In the genomic region with DNA sequence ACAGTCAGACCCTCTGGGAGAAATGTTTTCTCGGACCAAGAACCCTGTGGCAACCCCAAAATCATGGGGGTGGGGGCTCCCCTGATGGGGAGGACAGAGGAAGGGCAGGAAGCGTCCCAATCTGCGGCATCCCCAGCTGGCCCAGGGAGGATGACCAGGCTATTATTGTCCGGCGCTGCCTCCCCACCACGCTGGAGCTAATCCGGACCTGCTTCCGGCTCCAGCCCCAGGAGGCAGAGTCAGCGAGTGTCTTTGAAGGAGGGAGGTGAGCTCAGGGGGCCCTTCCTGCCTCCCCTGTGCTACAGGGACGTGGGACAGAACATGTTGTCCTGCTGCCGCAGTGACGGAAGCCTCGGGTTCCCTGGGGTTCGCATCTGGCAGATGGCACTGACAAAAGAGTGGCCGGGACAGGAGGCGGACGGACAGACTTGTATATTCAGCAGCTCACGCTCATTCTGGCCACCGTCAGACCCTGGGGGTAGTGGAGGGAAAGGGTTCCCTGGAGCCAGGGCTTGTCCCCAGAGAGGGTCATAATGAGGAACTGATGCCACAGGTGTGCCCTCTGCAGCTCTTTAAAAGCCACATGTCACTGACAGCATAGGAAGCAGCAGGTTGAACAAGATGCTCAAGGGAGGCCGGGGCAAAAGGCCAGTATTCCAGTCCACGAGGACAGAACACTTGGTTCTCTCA, we compare ENCODE assay signal across 13 cellular contexts. TPM values are rescaled to one million over a fixed set of nuclear protein-coding genes. Genes with fewer than 3 reads are reported as not detected.
DNase-seq lines count a peak whose midpoint lies in the region; ATAC-seq and TF ChIP-seq lines count a peak whose summit lies in the region.
"Had no signal": no experiment of that assay in that cellular context is flagged by ENCODE, and none has a peak within 500 bp of the region (broad histone marks: within the 10 kb centered on the region; RNA-seq: fewer than 3 reads in every experiment).

No MANE protein-coding gene starts in this region.

- peak overlapping the region; percentile 44 to 67 (median 57); a peak in 3 of 7 replicates for H3K27ac Mint-ChIP-seq in H9
- H3K27ac Mint-ChIP-seq: activated CD4-positive, alpha-beta T cell treated with anti-CD3 and anti-CD28 coated beads, Interleukin-2, amount 10 ng/mL, durations not matched to agents 24 days and 14 days; CD8-positive, alpha-beta T cell had no signal

- H2BK12ac ChIP-seq in H9 (ENCODE audit: insufficient read length, low read depth, low read length): no peak overlapping the region

- no peak overlapping the region for H4K8ac ChIP-seq in H9 (replicated peaks; ENCODE audit: insufficient read length, low read depth, low read length)

- peaks cover 0 to 8% (median 0%) of the 10 kb centered on the region in 3 experiments; a peak in 3 of 7 replicates for H3K36me3 Mint-ChIP-seq in H9 (ENCODE audit: insufficient read depth in 1 of 3, low read depth in 3 of 3)

- no peaks in the 10 kb centered on the region for H3K36me3 ChIP-seq in lower lobe of right lung

- no peaks in the 10 kb centered on the region for H3K27me3 ChIP-seq in H9 (ENCODE audit: insufficient read depth, low read length)
- no peaks in the 10 kb centered on the region for H3K27me3 ChIP-seq in lower lobe of right lung (ENCODE audit: low read depth)

- no peak overlapping the region for H3K4me2 ChIP-seq in H9 (ENCODE audit: insufficient read depth, insufficient read length, low read length)

- ATAC-seq in lower lobe of right lung: peak; percentile 34 to 47
- ATAC-seq: CD8-positive, alpha-beta T cell; stimulated activated naive CD8-positive, alpha-beta T cell treated with anti-CD3 and anti-CD28 coated beads, Interleukin-15, Interleukin-2, amounts not matched to agents 100 U/mL and 50 U/mL, for 24 hours had no signal

- no peaks in the 10 kb centered on the region for H3K79me1 ChIP-seq in H9 (ENCODE audit: insufficient read depth, low read depth, low read length, poor library complexity, severe bottlenecking)

- H3K27ac ChIP-seq in H9 (ENCODE audit: insufficient read length, low read depth, low read length) (no peak overlapping the region), cingulate gyrus (ENCODE audit: low read depth, low read length) (peak overlapping the region; percentile 72), lower lobe of right lung (peak overlapping the region; percentile 60), substantia nigra (ENCODE audit: low read depth, low read length, poor library complexity, severe bottlenecking) (peak overlapping the region; percentile 64)

- peaks cover 3% of the 10 kb centered on the region for H3K27me3 Mint-ChIP-seq in H9 (ENCODE audit: low read depth)

- no peak overlapping the region for H3K4ac ChIP-seq in H9 (ENCODE audit: low read depth, low read length)

- no CpG with 5 or more reads among the region's 21 CpGs for WGBS in H9 (ENCODE audit: extremely low coverage, insufficient read length, low lambda C conversion rate)

- H2AK5ac ChIP-seq in H9 (ENCODE audit: insufficient read length, low read length): no peak overlapping the region

- no peak overlapping the region for H2BK5ac ChIP-seq in H9 (ENCODE audit: insufficient read length, low read length)

- H3K23me2 ChIP-seq in H9 (ENCODE audit: insufficient read length, low read depth, low read length, poor library complexity, severe bottlenecking): peaks cover 1% of the 10 kb centered on the region

- no peak overlapping the region for H3T11ph ChIP-seq in H9 (ENCODE audit: low read length)

- no peaks in the 10 kb centered on the region for H4K20me1 ChIP-seq in H9 (ENCODE audit: control insufficient read depth, insufficient read depth, insufficient read length)

- H3K18ac ChIP-seq in H9 (ENCODE audit: insufficient read length, low read depth, low read length): no peak overlapping the region

- H2BK120ac ChIP-seq in H9 (ENCODE audit: low read depth, low read length, poor library complexity, severe bottlenecking): no peak overlapping the region

- no peak for DNase-seq in H9
- no peak for DNase-seq in lower lobe of right lung
- peak in 26 of 49 donors; percentile 18 to 72 (median 38) for DNase-seq in substantia nigra (lab: John Stamatoyannopoulos, UW)
- no peak for DNase-seq in Kasumi-1 (lab: John Stamatoyannopoulos, UW)
- DNase-seq in NOMO-1 (lab: John Stamatoyannopoulos, UW; ENCODE audit: unreplicated experiment in 2 of 2): no peak
- DNase-seq in COR-L47 (lab: John Stamatoyannopoulos, UW): no peak
- no peak for DNase-seq in activated CD4-positive, alpha-beta T cell treated with anti-CD3 and anti-CD28 coated beads, Interleukin-2, amount 50 U/mL, for 4 hours
- DNase-seq: activated CD4-positive, alpha-beta T cell treated with anti-CD3 and anti-CD28 coated beads, Interleukin-2, amount 10 ng/mL, durations not matched to agents 24 days and 14 days; activated gamma-delta T cell treated with Interleukin-2 at 50 U/mL for 16 hours; CD8-positive, alpha-beta T cell; NCI-H526 treated with DMSO at 0.1 percent for 48 hours; stimulated activated naive CD8-positive, alpha-beta T cell treated with anti-CD3 and anti-CD28 coated beads, Interleukin-15, Interleukin-2, amounts not matched to agents 100 U/mL and 50 U/mL, for 24 hours had no signal

- H3K9me3 ChIP-seq in H9 (ENCODE audit: control insufficient read depth, low read depth, low read length) (no peaks in the 10 kb centered on the region), lower lobe of right lung (no peaks in the 10 kb centered on the region)

- no peak overlapping the region for H3K56ac ChIP-seq in H9 (ENCODE audit: insufficient read length, low read depth, low read length)

- H3K23ac ChIP-seq in H9 (ENCODE audit: insufficient read length, low read depth, low read length): no peak overlapping the region

- intact Hi-C loops in lower lobe of right lung (cut with DNase I): loop anchor here (5.0 kb wide), 1 partner anchor 109 kb away; no protein-coding TSS in a partner anchor

- H3K9ac ChIP-seq in H9 (ENCODE audit: extremely low read depth, insufficient read length, low read length): no peak overlapping the region

- H3K4me3 ChIP-seq in lower lobe of right lung: no peak overlapping the region

- H3K9me3 Mint-ChIP-seq in H9: no peaks in the 10 kb centered on the region
- H3K9me3 Mint-ChIP-seq: activated CD4-positive, alpha-beta T cell treated with anti-CD3 and anti-CD28 coated beads, Interleukin-2, amount 10 ng/mL, durations not matched to agents 24 days and 14 days; CD8-positive, alpha-beta T cell had no signal

- H2AFZ ChIP-seq in H9 (ENCODE audit: low read length): no peak overlapping the region

- H3K4me1 ChIP-seq in H9 (ENCODE audit: insufficient read depth, low read length): peaks cover 5% of the 10 kb centered on the region; the same call in 1 of the 2 replicates
- H3K4me1 ChIP-seq in lower lobe of right lung: peaks cover 15% of the 10 kb centered on the region

- no peak overlapping the region for H4K5ac ChIP-seq in H9 (ENCODE audit: insufficient read length, low read depth, low read length)

- H2BK15ac ChIP-seq in H9 (ENCODE audit: low read depth, low read length): no peak overlapping the region

- no peak overlapping the region for H2BK20ac ChIP-seq in H9 (ENCODE audit: low read depth, low read length, poor library complexity, severe bottlenecking)

- no peak overlapping the region; the same call in 1 of the 2 replicates for H3K14ac ChIP-seq in H9 (ENCODE audit: insufficient read depth, low read length)

- H4K91ac ChIP-seq in H9 (ENCODE audit: insufficient read length, low read depth, low read length): no peak overlapping the region

- peak overlapping the region in 1 of 2 experiments; percentile 12; a peak in 1 of 5 replicates for H3K4me3 Mint-ChIP-seq in H9
- H3K4me3 Mint-ChIP-seq: activated CD4-positive, alpha-beta T cell treated with anti-CD3 and anti-CD28 coated beads, Interleukin-2, amount 10 ng/mL, durations not matched to agents 24 days and 14 days; CD8-positive, alpha-beta T cell had no signal

- H3K79me2 ChIP-seq in H9 (ENCODE audit: insufficient read depth, low read length): no peaks in the 10 kb centered on the region

- TF ChIP-seq CTCF in H9 (conservative IDR thresholded peaks at IDR 0.05): no peak
- TF ChIP-seq CTCF in lower lobe of right lung (IDR thresholded peaks at IDR 0.05): no peak

- H3K4me1 Mint-ChIP-seq in H9: peaks cover 59 to 71% of the 10 kb centered on the region in 2 experiments
- H3K4me1 Mint-ChIP-seq: activated CD4-positive, alpha-beta T cell treated with anti-CD3 and anti-CD28 coated beads, Interleukin-2, amount 10 ng/mL, durations not matched to agents 24 days and 14 days had no signal

RNA-seq across cellular contexts. Expression of gene CDC42EP4, which starts 54.3 kb away (rescaled TPM):
- total RNA-seq in H9 (2021) (27.1 and 28.2 TPM in 2 replicates), lower lobe of right lung (44.6 TPM)

Comparison
In these comparisons a context has a peak if more than half of its experiments do, and no peak if none do; other contexts are left out.
1. DNase-seq: peak in substantia nigra (26 of 49); none in H9 (single experiment), lower lobe of right lung (single experiment), Kasumi-1 (0 of 2), NOMO-1 (0 of 2), COR-L47 (single experiment) and activated CD4-positive, alpha-beta T cell treated with anti-CD3 and anti-CD28 coated beads, Interleukin-2, amount 50 U/mL, for 4 hours (0 of 2).